Comparison of ENCODE assay signal across 1 cellular context in the genomic region with DNA sequence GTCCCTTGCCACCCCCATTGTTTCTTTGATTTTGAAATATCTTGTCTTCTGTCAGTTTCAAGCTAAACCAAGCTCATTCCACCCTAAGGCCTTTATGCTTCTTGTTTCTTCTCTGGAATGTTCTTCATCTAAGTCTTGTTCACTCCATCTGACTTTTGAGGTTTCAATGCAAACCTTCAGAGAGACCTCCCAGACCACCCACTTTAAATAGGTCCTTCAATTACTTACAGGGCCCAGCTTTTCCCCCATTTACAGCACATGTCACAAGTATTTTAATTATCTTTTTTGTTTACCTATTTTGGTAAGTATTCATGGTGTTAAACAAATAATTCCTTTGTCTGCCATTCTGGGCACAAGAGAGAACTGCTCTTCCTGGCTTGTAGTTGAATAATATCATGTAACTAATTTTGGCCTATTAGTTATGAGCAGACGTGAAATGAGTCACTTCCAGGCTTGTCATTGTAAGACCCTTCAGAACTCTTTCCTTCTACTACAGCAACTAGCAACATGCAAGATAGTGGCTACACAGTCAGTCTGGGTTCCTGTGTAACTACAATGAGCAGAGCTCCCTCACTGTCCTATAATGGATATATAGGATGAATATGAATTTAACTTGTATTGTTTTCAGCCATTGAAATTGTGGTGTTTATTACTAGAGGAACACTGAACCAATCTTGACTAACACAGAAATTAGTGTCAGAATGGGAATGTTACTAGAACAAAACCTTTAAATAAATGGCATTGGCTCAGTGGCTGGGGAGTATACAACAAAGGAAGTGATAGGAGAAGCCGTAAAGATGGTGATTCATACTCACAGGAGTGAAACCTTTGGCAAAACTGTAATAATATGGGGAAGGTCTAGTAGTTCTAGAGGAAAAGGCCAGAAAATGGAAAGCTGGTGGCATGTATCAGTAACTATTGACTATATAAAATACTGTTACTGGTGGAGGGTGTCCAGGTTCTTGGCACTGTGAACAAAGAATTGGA.
A peak's percentile ranks its signal among the peaks of the same experiment; 100 is the strongest.
TF ChIP-seq lines count a peak whose summit lies in the region.

No MANE protein-coding gene starts in this region.

TF ChIP-seq in K562, 482 proteins besides CTCF, POLR2A, EP300 and RAD21 (continued from another document):
- TF ChIP-seq, protein P1, sequence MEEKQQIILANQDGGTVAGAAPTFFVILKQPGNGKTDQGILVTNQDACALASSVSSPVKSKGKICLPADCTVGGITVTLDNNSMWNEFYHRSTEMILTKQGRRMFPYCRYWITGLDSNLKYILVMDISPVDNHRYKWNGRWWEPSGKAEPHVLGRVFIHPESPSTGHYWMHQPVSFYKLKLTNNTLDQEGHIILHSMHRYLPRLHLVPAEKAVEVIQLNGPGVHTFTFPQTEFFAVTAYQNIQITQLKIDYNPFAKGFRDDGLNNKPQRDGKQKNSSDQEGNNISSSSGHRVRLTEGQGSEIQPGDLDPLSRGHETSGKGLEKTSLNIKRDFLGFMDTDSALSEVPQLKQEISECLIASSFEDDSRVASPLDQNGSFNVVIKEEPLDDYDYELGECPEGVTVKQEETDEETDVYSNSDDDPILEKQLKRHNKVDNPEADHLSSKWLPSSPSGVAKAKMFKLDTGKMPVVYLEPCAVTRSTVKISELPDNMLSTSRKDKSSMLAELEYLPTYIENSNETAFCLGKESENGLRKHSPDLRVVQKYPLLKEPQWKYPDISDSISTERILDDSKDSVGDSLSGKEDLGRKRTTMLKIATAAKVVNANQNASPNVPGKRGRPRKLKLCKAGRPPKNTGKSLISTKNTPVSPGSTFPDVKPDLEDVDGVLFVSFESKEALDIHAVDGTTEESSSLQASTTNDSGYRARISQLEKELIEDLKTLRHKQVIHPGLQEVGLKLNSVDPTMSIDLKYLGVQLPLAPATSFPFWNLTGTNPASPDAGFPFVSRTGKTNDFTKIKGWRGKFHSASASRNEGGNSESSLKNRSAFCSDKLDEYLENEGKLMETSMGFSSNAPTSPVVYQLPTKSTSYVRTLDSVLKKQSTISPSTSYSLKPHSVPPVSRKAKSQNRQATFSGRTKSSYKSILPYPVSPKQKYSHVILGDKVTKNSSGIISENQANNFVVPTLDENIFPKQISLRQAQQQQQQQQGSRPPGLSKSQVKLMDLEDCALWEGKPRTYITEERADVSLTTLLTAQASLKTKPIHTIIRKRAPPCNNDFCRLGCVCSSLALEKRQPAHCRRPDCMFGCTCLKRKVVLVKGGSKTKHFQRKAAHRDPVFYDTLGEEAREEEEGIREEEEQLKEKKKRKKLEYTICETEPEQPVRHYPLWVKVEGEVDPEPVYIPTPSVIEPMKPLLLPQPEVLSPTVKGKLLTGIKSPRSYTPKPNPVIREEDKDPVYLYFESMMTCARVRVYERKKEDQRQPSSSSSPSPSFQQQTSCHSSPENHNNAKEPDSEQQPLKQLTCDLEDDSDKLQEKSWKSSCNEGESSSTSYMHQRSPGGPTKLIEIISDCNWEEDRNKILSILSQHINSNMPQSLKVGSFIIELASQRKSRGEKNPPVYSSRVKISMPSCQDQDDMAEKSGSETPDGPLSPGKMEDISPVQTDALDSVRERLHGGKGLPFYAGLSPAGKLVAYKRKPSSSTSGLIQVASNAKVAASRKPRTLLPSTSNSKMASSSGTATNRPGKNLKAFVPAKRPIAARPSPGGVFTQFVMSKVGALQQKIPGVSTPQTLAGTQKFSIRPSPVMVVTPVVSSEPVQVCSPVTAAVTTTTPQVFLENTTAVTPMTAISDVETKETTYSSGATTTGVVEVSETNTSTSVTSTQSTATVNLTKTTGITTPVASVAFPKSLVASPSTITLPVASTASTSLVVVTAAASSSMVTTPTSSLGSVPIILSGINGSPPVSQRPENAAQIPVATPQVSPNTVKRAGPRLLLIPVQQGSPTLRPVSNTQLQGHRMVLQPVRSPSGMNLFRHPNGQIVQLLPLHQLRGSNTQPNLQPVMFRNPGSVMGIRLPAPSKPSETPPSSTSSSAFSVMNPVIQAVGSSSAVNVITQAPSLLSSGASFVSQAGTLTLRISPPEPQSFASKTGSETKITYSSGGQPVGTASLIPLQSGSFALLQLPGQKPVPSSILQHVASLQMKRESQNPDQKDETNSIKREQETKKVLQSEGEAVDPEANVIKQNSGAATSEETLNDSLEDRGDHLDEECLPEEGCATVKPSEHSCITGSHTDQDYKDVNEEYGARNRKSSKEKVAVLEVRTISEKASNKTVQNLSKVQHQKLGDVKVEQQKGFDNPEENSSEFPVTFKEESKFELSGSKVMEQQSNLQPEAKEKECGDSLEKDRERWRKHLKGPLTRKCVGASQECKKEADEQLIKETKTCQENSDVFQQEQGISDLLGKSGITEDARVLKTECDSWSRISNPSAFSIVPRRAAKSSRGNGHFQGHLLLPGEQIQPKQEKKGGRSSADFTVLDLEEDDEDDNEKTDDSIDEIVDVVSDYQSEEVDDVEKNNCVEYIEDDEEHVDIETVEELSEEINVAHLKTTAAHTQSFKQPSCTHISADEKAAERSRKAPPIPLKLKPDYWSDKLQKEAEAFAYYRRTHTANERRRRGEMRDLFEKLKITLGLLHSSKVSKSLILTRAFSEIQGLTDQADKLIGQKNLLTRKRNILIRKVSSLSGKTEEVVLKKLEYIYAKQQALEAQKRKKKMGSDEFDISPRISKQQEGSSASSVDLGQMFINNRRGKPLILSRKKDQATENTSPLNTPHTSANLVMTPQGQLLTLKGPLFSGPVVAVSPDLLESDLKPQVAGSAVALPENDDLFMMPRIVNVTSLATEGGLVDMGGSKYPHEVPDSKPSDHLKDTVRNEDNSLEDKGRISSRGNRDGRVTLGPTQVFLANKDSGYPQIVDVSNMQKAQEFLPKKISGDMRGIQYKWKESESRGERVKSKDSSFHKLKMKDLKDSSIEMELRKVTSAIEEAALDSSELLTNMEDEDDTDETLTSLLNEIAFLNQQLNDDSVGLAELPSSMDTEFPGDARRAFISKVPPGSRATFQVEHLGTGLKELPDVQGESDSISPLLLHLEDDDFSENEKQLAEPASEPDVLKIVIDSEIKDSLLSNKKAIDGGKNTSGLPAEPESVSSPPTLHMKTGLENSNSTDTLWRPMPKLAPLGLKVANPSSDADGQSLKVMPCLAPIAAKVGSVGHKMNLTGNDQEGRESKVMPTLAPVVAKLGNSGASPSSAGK (IDR thresholded peaks at IDR 0.05), result 0 out of 2 replicates have a peak, but pooled peaks have one; percentile 9
- no peak for TF ChIP-seq NR2C2 (CRISPR knock-in tag; IDR thresholded peaks at IDR 0.05)
- TF ChIP-seq NR2C2 (tag; IDR thresholded peaks at IDR 0.05), result 0 out of 2 replicates have a peak, but pooled peaks have one; percentile 45
- peak; percentile 9; the same call in 1 of the 2 replicates for TF ChIP-seq ZNF766 (CRISPR knock-in tag; conservative IDR thresholded peaks at IDR 0.05)
- no peak for TF ChIP-seq ESRRA (IDR thresholded peaks at IDR 0.05; ENCODE audit: borderline replicate concordance, low read depth)
- TF ChIP-seq HDAC3 (IDR thresholded peaks at IDR 0.05; ENCODE audit: borderline replicate concordance, partially characterized antibody), result no peak
- TF ChIP-seq CAMTA2 (CRISPR knock-in tag; conservative IDR thresholded peaks at IDR 0.05), result no peak
- TF ChIP-seq JUND (IDR thresholded peaks at IDR 0.05; ENCODE audit: borderline replicate concordance, low read depth, low read length), result peak; percentile 33; the same call in 1 of the 2 replicates
- TF ChIP-seq JUND (tag; IDR thresholded peaks at IDR 0.05; ENCODE audit: borderline replicate concordance, low read depth, low read length), result peak; percentile 50; the same call in 1 of the 3 replicates
- no peak for TF ChIP-seq KDM1A (IDR thresholded peaks at IDR 0.05)
- TF ChIP-seq ZNF644 (tag; IDR thresholded peaks at IDR 0.05; ENCODE audit: low read depth), result 0 out of 2 replicates have a peak, but pooled peaks have one; percentile 54
- TF ChIP-seq, protein P2, sequence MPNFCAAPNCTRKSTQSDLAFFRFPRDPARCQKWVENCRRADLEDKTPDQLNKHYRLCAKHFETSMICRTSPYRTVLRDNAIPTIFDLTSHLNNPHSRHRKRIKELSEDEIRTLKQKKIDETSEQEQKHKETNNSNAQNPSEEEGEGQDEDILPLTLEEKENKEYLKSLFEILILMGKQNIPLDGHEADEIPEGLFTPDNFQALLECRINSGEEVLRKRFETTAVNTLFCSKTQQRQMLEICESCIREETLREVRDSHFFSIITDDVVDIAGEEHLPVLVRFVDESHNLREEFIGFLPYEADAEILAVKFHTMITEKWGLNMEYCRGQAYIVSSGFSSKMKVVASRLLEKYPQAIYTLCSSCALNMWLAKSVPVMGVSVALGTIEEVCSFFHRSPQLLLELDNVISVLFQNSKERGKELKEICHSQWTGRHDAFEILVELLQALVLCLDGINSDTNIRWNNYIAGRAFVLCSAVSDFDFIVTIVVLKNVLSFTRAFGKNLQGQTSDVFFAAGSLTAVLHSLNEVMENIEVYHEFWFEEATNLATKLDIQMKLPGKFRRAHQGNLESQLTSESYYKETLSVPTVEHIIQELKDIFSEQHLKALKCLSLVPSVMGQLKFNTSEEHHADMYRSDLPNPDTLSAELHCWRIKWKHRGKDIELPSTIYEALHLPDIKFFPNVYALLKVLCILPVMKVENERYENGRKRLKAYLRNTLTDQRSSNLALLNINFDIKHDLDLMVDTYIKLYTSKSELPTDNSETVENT (CRISPR knock-in tag; IDR thresholded peaks at IDR 0.05), result no peak
- TF ChIP-seq BACH1 (tag; IDR thresholded peaks at IDR 0.05), result peak; percentile 39; the same call in 1 of the 2 replicates
- TF ChIP-seq, protein P3, sequence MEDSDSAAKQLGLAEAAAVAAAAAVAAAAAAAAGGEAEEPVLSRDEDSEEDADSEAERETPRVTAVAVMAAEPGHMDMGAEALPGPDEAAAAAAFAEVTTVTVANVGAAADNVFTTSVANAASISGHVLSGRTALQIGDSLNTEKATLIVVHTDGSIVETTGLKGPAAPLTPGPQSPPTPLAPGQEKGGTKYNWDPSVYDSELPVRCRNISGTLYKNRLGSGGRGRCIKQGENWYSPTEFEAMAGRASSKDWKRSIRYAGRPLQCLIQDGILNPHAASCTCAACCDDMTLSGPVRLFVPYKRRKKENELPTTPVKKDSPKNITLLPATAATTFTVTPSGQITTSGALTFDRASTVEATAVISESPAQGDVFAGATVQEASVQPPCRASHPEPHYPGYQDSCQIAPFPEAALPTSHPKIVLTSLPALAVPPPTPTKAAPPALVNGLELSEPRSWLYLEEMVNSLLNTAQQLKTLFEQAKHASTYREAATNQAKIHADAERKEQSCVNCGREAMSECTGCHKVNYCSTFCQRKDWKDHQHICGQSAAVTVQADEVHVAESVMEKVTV (CRISPR knock-in tag; IDR thresholded peaks at IDR 0.05), result 0 out of 2 replicates have a peak, but pooled peaks have one; percentile 12
- TF ChIP-seq MEF2A (IDR thresholded peaks at IDR 0.05; ENCODE audit: control insufficient read depth, low read depth, low read length), result peak; percentile 42; the same call in 1 of the 2 replicates
- 0 out of 2 replicates have a peak, but pooled peaks have one; percentile 26 for TF ChIP-seq ZNF175 (CRISPR knock-in tag; IDR thresholded peaks at IDR 0.05; ENCODE audit: low read depth)
- no peak for TF ChIP-seq ZFPM2 (CRISPR knock-in tag; IDR thresholded peaks at IDR 0.05)
- 0 out of 2 replicates have a peak, but pooled peaks have one; percentile 11 for TF ChIP-seq GTF2A2 (tag; IDR thresholded peaks at IDR 0.05)
- TF ChIP-seq ELF1 (tag; IDR thresholded peaks at IDR 0.05), result 0 out of 2 replicates have a peak, but pooled peaks have one; percentile 23
- TF ChIP-seq SOX6 (IDR thresholded peaks at IDR 0.05), result peak; percentile 18; the same call in 1 of the 2 replicates
- TF ChIP-seq, protein P4, sequence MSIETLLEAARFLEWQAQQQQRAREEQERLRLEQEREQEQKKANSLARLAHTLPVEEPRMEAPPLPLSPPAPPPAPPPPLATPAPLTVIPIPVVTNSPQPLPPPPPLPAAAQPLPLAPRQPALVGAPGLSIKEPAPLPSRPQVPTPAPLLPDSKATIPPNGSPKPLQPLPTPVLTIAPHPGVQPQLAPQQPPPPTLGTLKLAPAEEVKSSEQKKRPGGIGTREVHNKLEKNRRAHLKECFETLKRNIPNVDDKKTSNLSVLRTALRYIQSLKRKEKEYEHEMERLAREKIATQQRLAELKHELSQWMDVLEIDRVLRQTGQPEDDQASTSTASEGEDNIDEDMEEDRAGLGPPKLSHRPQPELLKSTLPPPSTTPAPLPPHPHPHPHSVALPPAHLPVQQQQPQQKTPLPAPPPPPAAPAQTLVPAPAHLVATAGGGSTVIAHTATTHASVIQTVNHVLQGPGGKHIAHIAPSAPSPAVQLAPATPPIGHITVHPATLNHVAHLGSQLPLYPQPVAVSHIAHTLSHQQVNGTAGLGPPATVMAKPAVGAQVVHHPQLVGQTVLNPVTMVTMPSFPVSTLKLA (conservative IDR thresholded peaks at IDR 0.05), result 0 out of 4 replicates have a peak, but pooled peaks of 1 of the 2 experiments have one; percentile 14
- TF ChIP-seq, protein P5, sequence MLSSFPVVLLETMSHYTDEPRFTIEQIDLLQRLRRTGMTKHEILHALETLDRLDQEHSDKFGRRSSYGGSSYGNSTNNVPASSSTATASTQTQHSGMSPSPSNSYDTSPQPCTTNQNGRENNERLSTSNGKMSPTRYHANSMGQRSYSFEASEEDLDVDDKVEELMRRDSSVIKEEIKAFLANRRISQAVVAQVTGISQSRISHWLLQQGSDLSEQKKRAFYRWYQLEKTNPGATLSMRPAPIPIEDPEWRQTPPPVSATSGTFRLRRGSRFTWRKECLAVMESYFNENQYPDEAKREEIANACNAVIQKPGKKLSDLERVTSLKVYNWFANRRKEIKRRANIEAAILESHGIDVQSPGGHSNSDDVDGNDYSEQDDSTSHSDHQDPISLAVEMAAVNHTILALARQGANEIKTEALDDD (IDR thresholded peaks at IDR 0.05), result peak; percentile 29; the same call in 1 of the 2 replicates
- TF ChIP-seq IRF2 (CRISPR knock-in tag; IDR thresholded peaks at IDR 0.05), result no peak
- TF ChIP-seq ESRRB (CRISPR knock-in tag; IDR thresholded peaks at IDR 0.05; ENCODE audit: borderline replicate concordance), result no peak
- no peak for TF ChIP-seq ZEB2 (IDR thresholded peaks at IDR 0.05)
- TF ChIP-seq, protein P6, sequence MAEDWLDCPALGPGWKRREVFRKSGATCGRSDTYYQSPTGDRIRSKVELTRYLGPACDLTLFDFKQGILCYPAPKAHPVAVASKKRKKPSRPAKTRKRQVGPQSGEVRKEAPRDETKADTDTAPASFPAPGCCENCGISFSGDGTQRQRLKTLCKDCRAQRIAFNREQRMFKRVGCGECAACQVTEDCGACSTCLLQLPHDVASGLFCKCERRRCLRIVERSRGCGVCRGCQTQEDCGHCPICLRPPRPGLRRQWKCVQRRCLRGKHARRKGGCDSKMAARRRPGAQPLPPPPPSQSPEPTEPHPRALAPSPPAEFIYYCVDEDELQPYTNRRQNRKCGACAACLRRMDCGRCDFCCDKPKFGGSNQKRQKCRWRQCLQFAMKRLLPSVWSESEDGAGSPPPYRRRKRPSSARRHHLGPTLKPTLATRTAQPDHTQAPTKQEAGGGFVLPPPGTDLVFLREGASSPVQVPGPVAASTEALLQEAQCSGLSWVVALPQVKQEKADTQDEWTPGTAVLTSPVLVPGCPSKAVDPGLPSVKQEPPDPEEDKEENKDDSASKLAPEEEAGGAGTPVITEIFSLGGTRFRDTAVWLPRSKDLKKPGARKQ (CRISPR knock-in tag; IDR thresholded peaks at IDR 0.05), result no peak
- 0 out of 2 replicates have a peak, but pooled peaks have one; percentile 6 for TF ChIP-seq MTA3 (IDR thresholded peaks at IDR 0.05; ENCODE audit: borderline replicate concordance)
